ENCODE assay signal across 29 cellular contexts in genomic region chr11:6238902-6239301, GRCh38. TPM values are rescaled to one million over a fixed set of nuclear protein-coding genes. Genes with fewer than 3 reads are reported as not detected.
A peak's percentile ranks its signal among the peaks of the same experiment; 100 is the strongest.
DNase-seq lines count a peak whose midpoint lies in the region; ATAC-seq and TF ChIP-seq lines count a peak whose summit lies in the region.
"Had no signal": no experiment of that assay in that cellular context is flagged by ENCODE, and none has a peak within 500 bp of the region (broad histone marks: within the 10 kb centered on the region; RNA-seq: fewer than 3 reads in every experiment).

A gene with protein sequence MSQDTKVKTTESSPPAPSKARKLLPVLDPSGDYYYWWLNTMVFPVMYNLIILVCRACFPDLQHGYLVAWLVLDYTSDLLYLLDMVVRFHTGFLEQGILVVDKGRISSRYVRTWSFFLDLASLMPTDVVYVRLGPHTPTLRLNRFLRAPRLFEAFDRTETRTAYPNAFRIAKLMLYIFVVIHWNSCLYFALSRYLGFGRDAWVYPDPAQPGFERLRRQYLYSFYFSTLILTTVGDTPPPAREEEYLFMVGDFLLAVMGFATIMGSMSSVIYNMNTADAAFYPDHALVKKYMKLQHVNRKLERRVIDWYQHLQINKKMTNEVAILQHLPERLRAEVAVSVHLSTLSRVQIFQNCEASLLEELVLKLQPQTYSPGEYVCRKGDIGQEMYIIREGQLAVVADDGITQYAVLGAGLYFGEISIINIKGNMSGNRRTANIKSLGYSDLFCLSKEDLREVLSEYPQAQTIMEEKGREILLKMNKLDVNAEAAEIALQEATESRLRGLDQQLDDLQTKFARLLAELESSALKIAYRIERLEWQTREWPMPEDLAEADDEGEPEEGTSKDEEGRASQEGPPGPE (plus strand): TSS chr11:6239089. CDS start chr11:6239207, 118 bp downstream.

- H3K36me3 ChIP-seq in endodermal cell (ENCODE audit: control insufficient read depth, insufficient read depth, low read length) (no peaks in the 10 kb centered on the region), smooth muscle cell (ENCODE audit: low read depth) (no peaks in the 10 kb centered on the region), A673 (ENCODE audit: insufficient read depth, low read length, poor library complexity, severe bottlenecking) (no peaks in the 10 kb centered on the region)
- H3K36me3 ChIP-seq: breast epithelium, gastrocnemius medialis, lower lobe of right lung, MG63, transverse colon had no signal

- peak; percentile 2 for TF ChIP-seq CTCF in GM12873 (IDR thresholded peaks at IDR 0.05; ENCODE audit: insufficient read depth, low read depth, low read length, missing control alignments)
- peak; percentile 58 for TF ChIP-seq CTCF in endodermal cell (conservative IDR thresholded peaks at IDR 0.05)
- no peak for TF ChIP-seq CTCF in smooth muscle cell (IDR thresholded peaks at IDR 0.05; ENCODE audit: borderline replicate concordance, insufficient read depth, poor library complexity, severe bottlenecking)
- TF ChIP-seq CTCF in A673 (conservative IDR thresholded peaks at IDR 0.05; ENCODE audit: low read depth, low read length): no peak

- no peak within 1 kb of the TSS for H3K27ac ChIP-seq in endodermal cell (ENCODE audit: low read depth, low read length)
- H3K27ac ChIP-seq in smooth muscle cell (ENCODE audit: low read depth): no peak within 1 kb of the TSS
- no peak within 1 kb of the TSS for H3K27ac ChIP-seq in A673 (ENCODE audit: low read depth, low read length, poor library complexity, severe bottlenecking)
- H3K27ac ChIP-seq: breast epithelium, gastrocnemius medialis, GM23248, KMS-11, lower lobe of right lung, SK-N-MC, transverse colon had no signal

- ATAC-seq in GM18873 (IDR thresholded peaks at IDR 0.05; ENCODE audit: low FRiP score, unreplicated experiment): no peak
- ATAC-seq: gastrocnemius medialis; lower lobe of right lung; naive thymus-derived CD8-positive, alpha-beta T cell; PC-3; stimulated activated effector memory CD8-positive, alpha-beta T cell treated with anti-CD3 and anti-CD28 coated beads, Interleukin-12 subunit alpha, Interleukin-12 subunit beta, amount 100 ng/mL, for 72 hours had no signal

- H3K4me2 ChIP-seq in smooth muscle cell: no peak within 1 kb of the TSS
- H3K4me2 ChIP-seq: KMS-11 had no signal

- peak; percentile 25 for DNase-seq in COLO668 (lab: John Stamatoyannopoulos, UW; ENCODE audit: unreplicated experiment)
- DNase-seq in NCI-H2081 (lab: John Stamatoyannopoulos, UW): peak; percentile 49 to 65
- DNase-seq in endodermal cell: peak; percentile 82
- DNase-seq in stimulated activated CD4-positive, alpha-beta T cell treated with anti-CD3 and anti-CD28 coated beads, Interleukin-2, amount 100 ng/mL, for 24 hours: no peak
- DNase-seq in smooth muscle cell (lab: John Stamatoyannopoulos, UW; ENCODE audit: unreplicated experiment): no peak
- DNase-seq in A673 (ENCODE audit: low spot score): no peak
- DNase-seq: activated B cell treated with CpG ODN at 0.5 μM for 24 hours; activated CD4-positive, alpha-beta T cell treated with anti-CD3 and anti-CD28 coated beads, Interleukin-2, amount 10 ng/mL, durations not matched to agents 7 days and 5 days; activated gamma-delta T cell; activated naive CD8-positive, alpha-beta T cell treated with anti-CD3 and anti-CD28 coated beads for 36 hours; activated T-cell treated with anti-CD3 and anti-CD28 coated beads, Interleukin-2, amount 50 U/mL, for 24 hours; anterior cingulate cortex; DMS79 treated with DMSO at 0.1 percent for 48 hours; gastrocnemius medialis; GF-D8; GM23248; lower lobe of right lung; MG63; naive thymus-derived CD8-positive, alpha-beta T cell; NCI-H1105; NCI-H446; PC-3; transverse colon had no signal

- H3K27me3 ChIP-seq in endodermal cell (ENCODE audit: control insufficient read depth, insufficient read depth, low read length, poor library complexity, severe bottlenecking) (no peaks in the 10 kb centered on the region), smooth muscle cell (ENCODE audit: low read depth) (no peaks in the 10 kb centered on the region), A673 (replicated peaks; ENCODE audit: insufficient read depth, low read depth, low read length, poor library complexity) (no peaks in the 10 kb centered on the region)
- H3K27me3 ChIP-seq: breast epithelium, gastrocnemius medialis, MG63, transverse colon had no signal

- CTCF ChIA-PET in A673 (lab: Charles Lee): no interaction called here

- H3K9me3 Mint-ChIP-seq in endodermal cell: no peaks in the 10 kb centered on the region
- H3K9me3 Mint-ChIP-seq: activated B cell treated with CpG ODN at 0.5 μM for 24 hours; activated CD4-positive, alpha-beta T cell treated with anti-CD3 and anti-CD28 coated beads, Interleukin-2, amount 10 ng/mL, durations not matched to agents 7 days and 5 days; activated naive CD8-positive, alpha-beta T cell treated with anti-CD3 and anti-CD28 coated beads for 36 hours; activated T-cell treated with anti-CD3 and anti-CD28 coated beads, Interleukin-2, amount 50 U/mL, for 24 hours; naive thymus-derived CD8-positive, alpha-beta T cell; stimulated activated effector memory CD8-positive, alpha-beta T cell treated with anti-CD3 and anti-CD28 coated beads, Interleukin-12 subunit alpha, Interleukin-12 subunit beta, amount 100 ng/mL, for 72 hours had no signal

- peaks cover 31% of the 10 kb centered on the region for H3K4me1 Mint-ChIP-seq in endodermal cell

- H3F3A ChIP-seq in smooth muscle cell (ENCODE audit: low read depth): peaks cover 5% of the 10 kb centered on the region

- peaks cover 4% of the 10 kb centered on the region for H3K79me2 ChIP-seq in smooth muscle cell (ENCODE audit: low read depth)

- no peaks in the 10 kb centered on the region for H4K20me1 ChIP-seq in smooth muscle cell (ENCODE audit: low read depth)

- H3K9me3 ChIP-seq in endodermal cell (ENCODE audit: control insufficient read depth, low read length): no peaks in the 10 kb centered on the region
- H3K9me3 ChIP-seq in smooth muscle cell (replicated peaks; ENCODE audit: low read depth): no peaks in the 10 kb centered on the region
- no peaks in the 10 kb centered on the region for H3K9me3 ChIP-seq in A673 (ENCODE audit: low read depth, low read length, poor library complexity, severe bottlenecking)
- H3K9me3 ChIP-seq: breast epithelium, gastrocnemius medialis, lower lobe of right lung, MG63, transverse colon had no signal

- H3K27ac Mint-ChIP-seq in endodermal cell: no peak within 1 kb of the TSS
- H3K27ac Mint-ChIP-seq: activated B cell treated with CpG ODN at 0.5 μM for 24 hours; activated CD4-positive, alpha-beta T cell treated with anti-CD3 and anti-CD28 coated beads, Interleukin-2, amount 10 ng/mL, durations not matched to agents 7 days and 5 days; activated naive CD8-positive, alpha-beta T cell treated with anti-CD3 and anti-CD28 coated beads for 36 hours; activated T-cell treated with anti-CD3 and anti-CD28 coated beads, Interleukin-2, amount 50 U/mL, for 24 hours; naive thymus-derived CD8-positive, alpha-beta T cell; stimulated activated effector memory CD8-positive, alpha-beta T cell treated with anti-CD3 and anti-CD28 coated beads, Interleukin-12 subunit alpha, Interleukin-12 subunit beta, amount 100 ng/mL, for 72 hours had no signal

- POLR2A ChIA-PET in A673 (lab: Charles Lee; ENCODE audit: low non-redundant PET): no interaction called here

- no peak within 1 kb of the TSS for H2AFZ ChIP-seq in smooth muscle cell (ENCODE audit: low read depth)
- H2AFZ ChIP-seq: GM23248 had no signal

- peaks cover 12% of the 10 kb centered on the region for H3K4me1 ChIP-seq in endodermal cell (ENCODE audit: control insufficient read depth, insufficient read depth, low read length)
- no peaks in the 10 kb centered on the region for H3K4me1 ChIP-seq in smooth muscle cell (ENCODE audit: low read depth)
- H3K4me1 ChIP-seq in A673 (ENCODE audit: insufficient read depth, low read length, poor library complexity, severe bottlenecking): no peaks in the 10 kb centered on the region
- H3K4me1 ChIP-seq: breast epithelium had no signal

- BruUV-seq in A673 (replicated peaks; lab: Mats Ljungman, UMichigan): no TSS peak

- 61 to 80% methylated on average over 1 of the region's 1 CpG for WGBS in endodermal cell (ENCODE audit: insufficient coverage in 1 of 2, insufficient read length in 1 of 2), 2 experiments
- 79% methylated on average over 1 of the region's 1 CpG for WGBS in smooth muscle cell (ENCODE audit: low lambda C conversion rate)

- intact Hi-C loops in A673 (cut with micrococcal nuclease; ENCODE audit: unreplicated experiment): loop anchor here (10.0 kb wide), 1 partner anchor 226 kb away; no protein-coding TSS in a partner anchor

- H3K9ac ChIP-seq in endodermal cell (ENCODE audit: extremely low read depth, low read length, poor library complexity, severe bottlenecking) (no peak within 1 kb of the TSS), smooth muscle cell (ENCODE audit: low read depth) (no peak within 1 kb of the TSS)
- H3K9ac ChIP-seq: GM23248, KMS-11 had no signal

- peak within 1 kb of the TSS; percentile 50 for H3K4me3 ChIP-seq in endodermal cell (ENCODE audit: low read length)
- no peak within 1 kb of the TSS for H3K4me3 ChIP-seq in smooth muscle cell
- H3K4me3 ChIP-seq in A673 (ENCODE audit: low read depth, low read length, poor library complexity, severe bottlenecking): no peak within 1 kb of the TSS
- H3K4me3 ChIP-seq: breast epithelium, gastrocnemius medialis, GM23248, lower lobe of right lung, MG63, SK-N-MC, transverse colon had no signal

- peaks cover 3% of the 10 kb centered on the region for H3K27me3 Mint-ChIP-seq in endodermal cell (ENCODE audit: insufficient read depth)

- H3K36me3 Mint-ChIP-seq in endodermal cell (ENCODE audit: low read depth): peaks cover 3% of the 10 kb centered on the region
- H3K36me3 Mint-ChIP-seq: activated naive CD8-positive, alpha-beta T cell treated with anti-CD3 and anti-CD28 coated beads for 36 hours had no signal

- no peak within 1 kb of the TSS for H3K4me3 Mint-ChIP-seq in endodermal cell
- H3K4me3 Mint-ChIP-seq: activated B cell treated with CpG ODN at 0.5 μM for 24 hours; activated CD4-positive, alpha-beta T cell treated with anti-CD3 and anti-CD28 coated beads, Interleukin-2, amount 10 ng/mL, durations not matched to agents 7 days and 5 days; activated naive CD8-positive, alpha-beta T cell treated with anti-CD3 and anti-CD28 coated beads for 36 hours; activated T-cell treated with anti-CD3 and anti-CD28 coated beads, Interleukin-2, amount 50 U/mL, for 24 hours; naive thymus-derived CD8-positive, alpha-beta T cell; stimulated activated effector memory CD8-positive, alpha-beta T cell treated with anti-CD3 and anti-CD28 coated beads, Interleukin-12 subunit alpha, Interleukin-12 subunit beta, amount 100 ng/mL, for 72 hours had no signal

RNA-seq across cellular contexts. Expression of the gene that starts here (rescaled TPM):
- 1 to 10 TPM; 1.7 to 4.3 TPM for total RNA-seq in endodermal cell
- polyA plus RNA-seq in endodermal cell (2013, experiment 1 of 2): 2.5 TPM
- polyA plus RNA-seq in endodermal cell (2013, experiment 2 of 2): 1.9 TPM
- 0.58 TPM in 1 of 2 replicates, not detected in the other for total RNA-seq in smooth muscle cell
- not detected in 2 replicates for polyA plus RNA-seq in smooth muscle cell
- total RNA-seq in A673 (2021): not detected in 2 replicates
- total RNA-seq: gastrocnemius medialis, GM23248 had no signal
- polyA plus RNA-seq: GM23248 had no signal

Comparison
In these comparisons a context has a peak if more than half of its experiments do, and no peak if none do; other contexts are left out.
1. DNase-seq: peak in COLO668 (single experiment), NCI-H2081 (2 of 2) and endodermal cell (single experiment); none in stimulated activated CD4-positive, alpha-beta T cell treated with anti-CD3 and anti-CD28 coated beads, Interleukin-2, amount 100 ng/mL, for 24 hours (0 of 2), smooth muscle cell (single experiment) and A673 (single experiment).
2. CTCF ChIP-seq: peak in GM12873 (single experiment) and endodermal cell (single experiment); none in smooth muscle cell (single experiment) and A673 (single experiment).